In genomic region chr6:25934181-25934580, GRCh38 we compare ENCODE assay signal across 28 cellular contexts. TPM values are rescaled to one million over a fixed set of nuclear protein-coding genes. Genes with fewer than 3 reads are reported as not detected.
"Had no signal": no experiment of that assay in that cellular context is flagged by ENCODE, and none has a peak within 500 bp of the region (broad histone marks: within the 10 kb centered on the region; RNA-seq: fewer than 3 reads in every experiment).

No MANE protein-coding gene starts in this region.

- DNase-seq: activated CD4-positive, alpha-beta T cell treated with anti-CD3 and anti-CD28 coated beads, Interleukin-2, amount 50 U/mL, for 48 hours; activated CD4-positive, CD25-positive, alpha-beta regulatory T cell; activated naive CD8-positive, alpha-beta T cell treated with anti-CD3 and anti-CD28 coated beads, Interleukin-2, amount 10 ng/mL, durations not matched to agents 7 days and 5 days; activated T-cell treated with anti-CD3 and anti-CD28 coated beads for 4 hours; activated T-cell treated with anti-CD3 and anti-CD28 coated beads, Interleukin-2, amount 50 U/mL, for 48 hours; aorta; caudate nucleus; Karpas-422; MM.1S; NCI-H1105; NCI-H1436 treated with DMSO at 0.1 percent for 48 hours; NCI-H187; NCI-H2081; NCI-H446 treated with DMSO at 0.1 percent for 48 hours; NCI-H524 treated with DMSO at 0.1 percent for 48 hours; NCI-H748 treated with DMSO at 0.1 percent for 48 hours; RPMI8226; T-cell; T-helper 2 cell; T1000 had no signal

- H3K9me3 ChIP-seq: breast epithelium had no signal

- H3K36me3 Mint-ChIP-seq: activated naive CD8-positive, alpha-beta T cell treated with anti-CD3 and anti-CD28 coated beads, Interleukin-2, amount 10 ng/mL, durations not matched to agents 7 days and 5 days; T-cell had no signal

- H3K9me3 Mint-ChIP-seq: activated naive CD8-positive, alpha-beta T cell treated with anti-CD3 and anti-CD28 coated beads, Interleukin-2, amount 10 ng/mL, durations not matched to agents 7 days and 5 days; activated T-helper 2 cell treated with anti-CD3 and anti-CD28 coated beads, Interferon-gamma antibody, Interleukin-2, Interleukin-4, amounts not matched to agents 10 μg/mL and 5 μg/mL and 100 μg/mL, durations not matched to agents 14 hours and 24 hours and 36 hours; T-cell had no signal

- H3K4me3 Mint-ChIP-seq: activated naive CD8-positive, alpha-beta T cell treated with anti-CD3 and anti-CD28 coated beads, Interleukin-2, amount 10 ng/mL, durations not matched to agents 7 days and 5 days; T-cell had no signal

- H3K27ac Mint-ChIP-seq: activated naive CD8-positive, alpha-beta T cell treated with anti-CD3 and anti-CD28 coated beads, Interleukin-2, amount 10 ng/mL, durations not matched to agents 7 days and 5 days; activated T-helper 2 cell treated with anti-CD3 and anti-CD28 coated beads, Interferon-gamma antibody, Interleukin-2, Interleukin-4, amounts not matched to agents 10 μg/mL and 5 μg/mL and 100 μg/mL, durations not matched to agents 14 hours and 24 hours and 36 hours; T-cell had no signal

- H3K36me3 ChIP-seq: breast epithelium had no signal

- H3K4me1 Mint-ChIP-seq: activated naive CD8-positive, alpha-beta T cell treated with anti-CD3 and anti-CD28 coated beads, Interleukin-2, amount 10 ng/mL, durations not matched to agents 7 days and 5 days; T-cell had no signal

- H3K27me3 ChIP-seq: breast epithelium had no signal

- H3K4me3 ChIP-seq: breast epithelium, K562, SK-N-MC had no signal

- H3K27ac ChIP-seq: breast epithelium, SK-N-MC, VCaP had no signal

- H3K4me1 ChIP-seq: breast epithelium had no signal

RNA-seq across cellular contexts. Expression of gene SLC17A2, which starts 3.7 kb away (rescaled TPM):
- total RNA-seq: activated CD8-positive, alpha-beta memory T cell treated with anti-CD3 and anti-CD28 coated beads for 36 hours; activated naive CD8-positive, alpha-beta T cell treated with anti-CD3 and anti-CD28 coated beads, Interleukin-2, amount 10 ng/mL, durations not matched to agents 7 days and 5 days; aorta; breast epithelium; K562; OCI-LY7; Right ventricle myocardium inferior; T-cell had no signal
